ENCODE assay signal across 18 cellular contexts in genomic region chr7:91310829-91311460, GRCh38. TPM values are rescaled to one million over a fixed set of nuclear protein-coding genes. Genes with fewer than 3 reads are reported as not detected.
DNase-seq lines count a peak whose midpoint lies in the region; ATAC-seq and TF ChIP-seq lines count a peak whose summit lies in the region.
"Had no signal": no experiment of that assay in that cellular context is flagged by ENCODE, and none has a peak within 500 bp of the region (broad histone marks: within the 10 kb centered on the region; RNA-seq: fewer than 3 reads in every experiment).

No MANE protein-coding gene starts in this region.

- no peak for TF ChIP-seq EP300 in gastroesophageal sphincter (IDR thresholded peaks at IDR 0.05)
- TF ChIP-seq EP300 in sigmoid colon (IDR thresholded peaks at IDR 0.05) = no peak

- CTCF ChIA-PET in RWPE1 (lab: Yijun Ruan, JAX) = no interaction called here

- no peak overlapping the region for H3K27ac Mint-ChIP-seq in activated naive CD8-positive, alpha-beta T cell treated with anti-CD3 and anti-CD28 coated beads, Interleukin-2, amount 50 U/mL, for 24 hours
- H3K27ac Mint-ChIP-seq: activated CD4-positive, alpha-beta T cell treated with anti-CD3 and anti-CD28 coated beads for 36 hours; CD8-positive, alpha-beta memory T cell; dendritic cell treated with granulocyte-macrophage colony-stimulating factor and Interleukin-4, amounts not matched to agents 40 ng/mL and 50 ng/mL, for 4 days; mesothelial cell of epicardium had no signal

- no peak for TF ChIP-seq POLR2A in gastroesophageal sphincter (IDR thresholded peaks at IDR 0.05)
- no peak for TF ChIP-seq POLR2A in sigmoid colon (IDR thresholded peaks at IDR 0.05)

- ATAC-seq in gastroesophageal sphincter (peak; percentile 82), GM19463 (IDR thresholded peaks at IDR 0.05; ENCODE audit: unreplicated experiment) (no peak)
- no peak for ATAC-seq in activated naive CD8-positive, alpha-beta T cell treated with anti-CD3 and anti-CD28 coated beads, Interleukin-2, amount 50 U/mL, for 24 hours
- ATAC-seq: activated CD4-positive, alpha-beta T cell treated with anti-CD3 and anti-CD28 coated beads for 36 hours had no signal

- TF ChIP-seq CTCF in RWPE1 (conservative IDR thresholded peaks at IDR 0.05; ENCODE audit: low read depth) (no peak), gastroesophageal sphincter (IDR thresholded peaks at IDR 0.05) (no peak), sigmoid colon (IDR thresholded peaks at IDR 0.05) (no peak)

- no peaks in the 10 kb centered on the region for H3K36me3 Mint-ChIP-seq in activated naive CD8-positive, alpha-beta T cell treated with anti-CD3 and anti-CD28 coated beads, Interleukin-2, amount 50 U/mL, for 24 hours (ENCODE audit: low read depth)
- H3K36me3 Mint-ChIP-seq: CD8-positive, alpha-beta memory T cell; mesothelial cell of epicardium had no signal

- no peak overlapping the region for H3K4me3 ChIP-seq in gastroesophageal sphincter
- no peak overlapping the region for H3K4me3 ChIP-seq in sigmoid colon
- H3K4me3 ChIP-seq: heart left ventricle, SJCRH30, thyroid gland had no signal

- H3K4me1 ChIP-seq in gastroesophageal sphincter (peaks cover 0 to 5% (median 0%) of the 10 kb centered on the region in 3 donors), sigmoid colon (peaks cover 0 to 3% (median 0%) of the 10 kb centered on the region in 4 donors)
- H3K4me1 ChIP-seq: heart left ventricle, SJCRH30 had no signal

- H3K9me3 ChIP-seq in gastroesophageal sphincter (no peaks in the 10 kb centered on the region), sigmoid colon (no peaks in the 10 kb centered on the region)
- H3K9me3 ChIP-seq: SJCRH30, thyroid gland had no signal

- H3K27me3 Mint-ChIP-seq in activated naive CD8-positive, alpha-beta T cell treated with anti-CD3 and anti-CD28 coated beads, Interleukin-2, amount 50 U/mL, for 24 hours = no peaks in the 10 kb centered on the region
- H3K27me3 Mint-ChIP-seq: CD8-positive, alpha-beta memory T cell; dendritic cell treated with granulocyte-macrophage colony-stimulating factor and Interleukin-4, amounts not matched to agents 40 ng/mL and 50 ng/mL, for 4 days had no signal

- no peaks in the 10 kb centered on the region for H3K36me3 ChIP-seq in gastroesophageal sphincter
- no peaks in the 10 kb centered on the region for H3K36me3 ChIP-seq in sigmoid colon
- H3K36me3 ChIP-seq: heart left ventricle, SJCRH30, thyroid gland had no signal

- H3K4me3 Mint-ChIP-seq in activated naive CD8-positive, alpha-beta T cell treated with anti-CD3 and anti-CD28 coated beads, Interleukin-2, amount 50 U/mL, for 24 hours = no peak overlapping the region
- H3K4me3 Mint-ChIP-seq: activated CD4-positive, alpha-beta T cell treated with anti-CD3 and anti-CD28 coated beads for 36 hours; CD8-positive, alpha-beta memory T cell; dendritic cell treated with granulocyte-macrophage colony-stimulating factor and Interleukin-4, amounts not matched to agents 40 ng/mL and 50 ng/mL, for 4 days; mesothelial cell of epicardium had no signal

- 62 to 88% methylated on average over 7 of the region's 7 CpGs for WGBS in gastroesophageal sphincter (ENCODE audit: low coverage in 1 of 2), 2 donors
- WGBS in sigmoid colon, 2 donors = 78 to 82% methylated on average over 7 of the region's 7 CpGs

- DNase-seq in EL (peak; percentile 34), RWPE1 (ENCODE audit: low spot score) (peak; percentile 16), sigmoid colon (peak; percentile 70), UCSD-AML1 (lab: John Stamatoyannopoulos, UW; ENCODE audit: unreplicated experiment) (no peak)
- no peak for DNase-seq in activated naive CD8-positive, alpha-beta T cell treated with anti-CD3 and anti-CD28 coated beads, Interleukin-2, amount 50 U/mL, for 24 hours
- no peak for DNase-seq in activated CD4-positive, alpha-beta T cell treated with anti-CD3 and anti-CD28 coated beads, Interleukin-2, amount 50 U/mL, for 48 hours
- DNase-seq: activated CD4-positive, alpha-beta T cell treated with anti-CD3 and anti-CD28 coated beads for 36 hours; activated effector memory CD4-positive, alpha-beta T cell treated with Interleukin-2 at 50 U/mL for 16 hours; CD8-positive, alpha-beta memory T cell; GOT3; heart left ventricle; KBM-7; SJCRH30 had no signal

- H3K9me3 Mint-ChIP-seq in activated naive CD8-positive, alpha-beta T cell treated with anti-CD3 and anti-CD28 coated beads, Interleukin-2, amount 50 U/mL, for 24 hours = no peaks in the 10 kb centered on the region

- POLR2A ChIA-PET in RWPE1 (lab: Yijun Ruan, JAX; ENCODE audit: low non-redundant PET) = no interaction called here

- no peaks in the 10 kb centered on the region for H3K4me1 Mint-ChIP-seq in activated naive CD8-positive, alpha-beta T cell treated with anti-CD3 and anti-CD28 coated beads, Interleukin-2, amount 50 U/mL, for 24 hours
- H3K4me1 Mint-ChIP-seq: activated CD4-positive, alpha-beta T cell treated with anti-CD3 and anti-CD28 coated beads for 36 hours; CD8-positive, alpha-beta memory T cell had no signal

- H3K27ac ChIP-seq in RWPE1 = no peak overlapping the region
- peak overlapping the region in 2 of 4 donors; percentile 36 to 42 for H3K27ac ChIP-seq in gastroesophageal sphincter
- no peak overlapping the region for H3K27ac ChIP-seq in sigmoid colon
- H3K27ac ChIP-seq: heart left ventricle, SJCRH30 had no signal

- intact Hi-C loops in sigmoid colon (cut with DNase I) = no loop called here

- H3K27me3 ChIP-seq in gastroesophageal sphincter (no peaks in the 10 kb centered on the region), sigmoid colon (no peaks in the 10 kb centered on the region)
- H3K27me3 ChIP-seq: heart left ventricle, SJCRH30, thyroid gland had no signal

RNA-seq across cellular contexts. Expression of gene FZD1, which starts 46.7 kb away (rescaled TPM):
- 10 to 100 TPM; 12.3 to 19.5 (median 17.3) TPM for total RNA-seq in gastroesophageal sphincter
- total RNA-seq in sigmoid colon = 10 to 100 TPM; 14.5 to 20.5 (median 16.8) TPM
- polyA plus RNA-seq in sigmoid colon = 1 to 10 TPM; 1.2 to 3.4 (median 1.8) TPM
- polyA plus RNA-seq: CD8-positive, alpha-beta memory T cell had no signal

Comparison
In these comparisons a context has a peak if more than half of its experiments do, and no peak if none do; other contexts are left out.
1. DNase-seq: peak in EL (single experiment), RWPE1 (single experiment) and sigmoid colon (single experiment); none in activated naive CD8-positive, alpha-beta T cell treated with anti-CD3 and anti-CD28 coated beads, Interleukin-2, amount 50 U/mL, for 24 hours (single experiment), UCSD-AML1 (single experiment) and activated CD4-positive, alpha-beta T cell treated with anti-CD3 and anti-CD28 coated beads, Interleukin-2, amount 50 U/mL, for 48 hours (0 of 2).